ENCODE assay signal across 12 cellular contexts in genomic region chr13:37127706-37128241, GRCh38. TPM values are rescaled to one million over a fixed set of nuclear protein-coding genes. Genes with fewer than 3 reads are reported as not detected.
DNase-seq lines count a peak whose midpoint lies in the region; ATAC-seq and TF ChIP-seq lines count a peak whose summit lies in the region.
"Had no signal": no experiment of that assay in that cellular context is flagged by ENCODE, and none has a peak within 500 bp of the region (broad histone marks: within the 10 kb centered on the region; RNA-seq: fewer than 3 reads in every experiment).

No MANE protein-coding gene starts in this region.

- no peaks in the 10 kb centered on the region for H3K79me2 ChIP-seq in SK-N-SH (ENCODE audit: insufficient read depth)
- no peaks in the 10 kb centered on the region for H3K79me2 ChIP-seq in osteoblast (ENCODE audit: insufficient read depth, low read length)

- no peaks in the 10 kb centered on the region for H3K9me2 ChIP-seq in SK-N-SH

- H3K4me1 ChIP-seq in SK-N-SH (ENCODE audit: control insufficient read depth in 1 of 2, insufficient read depth in 2 of 2, low read depth in 1 of 2, low read length in 1 of 2) (peaks cover 0 to 18% of the 10 kb centered on the region in 2 experiments; a peak in 2 of 4 replicates), osteoblast (ENCODE audit: insufficient read depth, low read length) (peaks cover 19% of the 10 kb centered on the region)

- TF ChIP-seq EP300 in SK-N-SH (IDR thresholded peaks at IDR 0.05; ENCODE audit: borderline replicate concordance in 1 of 2, low read depth in 1 of 2, low read length in 1 of 2) = no peak

- H4K20me1 ChIP-seq in SK-N-SH (ENCODE audit: insufficient read depth) (no peaks in the 10 kb centered on the region), osteoblast (ENCODE audit: insufficient read depth, low read length) (no peaks in the 10 kb centered on the region)

- H2AFZ ChIP-seq in SK-N-SH (ENCODE audit: low read depth) (peak overlapping the region; percentile 50), osteoblast (ENCODE audit: low read length) (peak overlapping the region; percentile 59)

- H3K4me3 ChIP-seq in AG10803 (ENCODE audit: low read length) (peak overlapping the region; percentile 23), SK-N-SH (ENCODE audit: low read depth in 2 of 2, low read length in 1 of 2) (peak overlapping the region in 1 of 2 experiments; percentile 41; a peak in 1 of 4 replicates), osteoblast (ENCODE audit: insufficient read depth, low read length) (peak overlapping the region; percentile 45)

- H3K36me3 ChIP-seq in SK-N-SH (replicated peaks in 1 of 2; ENCODE audit: control insufficient read depth in 1 of 2, insufficient read depth in 2 of 2, low read length in 1 of 2) = no peaks in the 10 kb centered on the region
- no peaks in the 10 kb centered on the region for H3K36me3 ChIP-seq in osteoblast (ENCODE audit: insufficient read depth, low read length)

- H3K9ac ChIP-seq in SK-N-SH = peak overlapping the region; percentile 59; the same call in 1 of the 2 replicates

- TF ChIP-seq CTCF in AG10803 (conservative IDR thresholded peaks at IDR 0.05; ENCODE audit: low read length) = no peak
- no peak for TF ChIP-seq CTCF in SK-N-SH (IDR thresholded peaks at IDR 0.05)
- no peak for TF ChIP-seq CTCF in osteoblast (IDR thresholded peaks at IDR 0.05; ENCODE audit: extremely low read depth, low read depth, low read length)

- no peak for TF ChIP-seq RAD21 in SK-N-SH (IDR thresholded peaks at IDR 0.05; ENCODE audit: low read length)

- POLR2A ChIA-PET in SK-N-SH (lab: Yijun Ruan, JAX) = no interaction called here

- peaks cover 30% of the 10 kb centered on the region for H3F3A ChIP-seq in SK-N-SH (replicated peaks; ENCODE audit: insufficient read depth)

- ATAC-seq in GM18502 (IDR thresholded peaks at IDR 0.05; ENCODE audit: poor library complexity, unreplicated experiment) (no peak), HG03521 (IDR thresholded peaks at IDR 0.05; ENCODE audit: unreplicated experiment) (no peak)
- ATAC-seq: CD8-positive, alpha-beta T cell had no signal

- H3K9me3 ChIP-seq in SK-N-SH (peaks cover 5% of the 10 kb centered on the region; the same call in 1 of the 2 replicates), osteoblast (ENCODE audit: low read depth, low read length) (no peaks in the 10 kb centered on the region)

- peak; percentile 87 for DNase-seq in AG10803 (ENCODE audit: low read depth)
- DNase-seq in SK-N-SH = no peak
- DNase-seq in foreskin melanocyte = peak; percentile 44
- DNase-seq in osteoblast (ENCODE audit: insufficient read length, low spot score, missing footprints) = peak; percentile 79
- DNase-seq in DMS153 treated with DMSO at 0.1 percent for 48 hours (lab: John Stamatoyannopoulos, UW; ENCODE audit: unreplicated experiment) = no peak
- no peak for DNase-seq in HT-29 (ENCODE audit: low spot score)
- DNase-seq: activated naive CD8-positive, alpha-beta T cell treated with anti-CD3 and anti-CD28 coated beads, Interleukin-2, amount 10 ng/mL, durations not matched to agents 7 days and 5 days; CD8-positive, alpha-beta T cell; stimulated activated CD4-positive, alpha-beta T cell treated with anti-CD3 and anti-CD28 coated beads, Interleukin-2, amount 100 ng/mL, for 24 hours had no signal

- CTCF ChIA-PET in SK-N-SH (lab: Yijun Ruan, JAX) = no interaction called here

- H3K4me2 ChIP-seq in SK-N-SH = peak overlapping the region; percentile 59
- peak overlapping the region; percentile 76 for H3K4me2 ChIP-seq in osteoblast (ENCODE audit: insufficient read depth, low read length)

- H3K27ac ChIP-seq in SK-N-SH (ENCODE audit: low read depth in 2 of 2, low read length in 1 of 2) (peak overlapping the region in 1 of 2 experiments; percentile 89; a peak in 2 of 4 replicates), osteoblast (ENCODE audit: low read depth, low read length) (peak overlapping the region; percentile 91)

- H3K27me3 ChIP-seq in SK-N-SH (ENCODE audit: insufficient read depth) = no peaks in the 10 kb centered on the region
- no peaks in the 10 kb centered on the region for H3K27me3 ChIP-seq in osteoblast (ENCODE audit: insufficient read depth, low read length)

- 18% methylated on average over 3 of the region's 3 CpGs for WGBS in SK-N-SH (ENCODE audit: low lambda C conversion rate)

TF ChIP-seq in SK-N-SH, 30 proteins besides CTCF, POLR2A, EP300 and RAD21:
- TF ChIP-seq, protein P1, sequence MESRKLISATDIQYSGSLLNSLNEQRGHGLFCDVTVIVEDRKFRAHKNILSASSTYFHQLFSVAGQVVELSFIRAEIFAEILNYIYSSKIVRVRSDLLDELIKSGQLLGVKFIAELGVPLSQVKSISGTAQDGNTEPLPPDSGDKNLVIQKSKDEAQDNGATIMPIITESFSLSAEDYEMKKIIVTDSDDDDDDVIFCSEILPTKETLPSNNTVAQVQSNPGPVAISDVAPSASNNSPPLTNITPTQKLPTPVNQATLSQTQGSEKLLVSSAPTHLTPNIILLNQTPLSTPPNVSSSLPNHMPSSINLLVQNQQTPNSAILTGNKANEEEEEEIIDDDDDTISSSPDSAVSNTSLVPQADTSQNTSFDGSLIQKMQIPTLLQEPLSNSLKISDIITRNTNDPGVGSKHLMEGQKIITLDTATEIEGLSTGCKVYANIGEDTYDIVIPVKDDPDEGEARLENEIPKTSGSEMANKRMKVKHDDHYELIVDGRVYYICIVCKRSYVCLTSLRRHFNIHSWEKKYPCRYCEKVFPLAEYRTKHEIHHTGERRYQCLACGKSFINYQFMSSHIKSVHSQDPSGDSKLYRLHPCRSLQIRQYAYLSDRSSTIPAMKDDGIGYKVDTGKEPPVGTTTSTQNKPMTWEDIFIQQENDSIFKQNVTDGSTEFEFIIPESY (IDR thresholded peaks at IDR 0.05; ENCODE audit: borderline replicate concordance, low read depth) = no peak
- TF ChIP-seq NFIC (IDR thresholded peaks at IDR 0.05; ENCODE audit: borderline replicate concordance) (peak; percentile 37; the same call in 1 of the 2 replicates), REST (IDR thresholded peaks at IDR 0.05; ENCODE audit: low read depth, low read length) (no peak), TCF12 (IDR thresholded peaks at IDR 0.05) (peak; percentile 46; the same call in 1 of the 2 replicates)

RNA-seq across cellular contexts. Expression of gene CSNK1A1L, which starts 22.3 kb away (rescaled TPM):
- polyA plus RNA-seq in SK-N-SH (2012; rRNA removed) = not detected in 2 replicates
- not detected in 2 replicates for polyA plus RNA-seq in SK-N-SH (2012; cell fraction: cytosol; rRNA removed)
- polyA plus RNA-seq in SK-N-SH (2012; cell fraction: nucleus; rRNA removed) = not detected in 2 replicates
- not detected in 2 replicates for total RNA-seq in osteoblast
- not detected in 2 replicates for total RNA-seq in HT-29 (2014; rRNA removed; shearing (Covaris generic))
- total RNA-seq: activated naive CD8-positive, alpha-beta T cell treated with anti-CD3 and anti-CD28 coated beads, Interleukin-2, amount 10 ng/mL, durations not matched to agents 7 days and 5 days; CD8-positive, alpha-beta T cell; urinary bladder had no signal
- polyA plus RNA-seq: urinary bladder had no signal

Comparison
In these comparisons a context has a peak if more than half of its experiments do, and no peak if none do; other contexts are left out.
1. DNase-seq: peak in AG10803 (single experiment), foreskin melanocyte (single experiment) and osteoblast (single experiment); none in SK-N-SH (single experiment), DMS153 treated with DMSO at 0.1 percent for 48 hours (single experiment) and HT-29 (single experiment).